21 cellular contexts compared by ENCODE assay signal in genomic region chr6:130991422-130992144, GRCh38.
A peak's percentile ranks its signal among the peaks of the same experiment; 100 is the strongest.
DNase-seq lines count a peak whose midpoint lies in the region; ATAC-seq and TF ChIP-seq lines count a peak whose summit lies in the region.
"Had no signal": no experiment of that assay in that cellular context is flagged by ENCODE, and none has a peak within 500 bp of the region (broad histone marks: within the 10 kb centered on the region; RNA-seq: fewer than 3 reads in every experiment).

No MANE protein-coding gene starts in this region.

- intact Hi-C loops in Right ventricle myocardium superior (cut with DNase I): no loop called here
- intact Hi-C loops in cardiac septum (cut with DNase I): no loop called here
- intact Hi-C loops in heart right ventricle (cut with DNase I): no loop called here

- no peaks in the 10 kb centered on the region for H3K27me3 Mint-ChIP-seq in nephron (ENCODE audit: low read depth)
- H3K27me3 Mint-ChIP-seq: CD4-positive, alpha-beta T cell had no signal

- DNase-seq in Right ventricle myocardium superior (no peak), cardiac septum (ENCODE audit: low spot score) (no peak), heart right ventricle (peak in 1 of 2 donors; percentile 24), NCI-H2081 (lab: John Stamatoyannopoulos, UW) (no peak), AG08396 (ENCODE audit: low spot score) (no peak), NCI-H1417 (lab: John Stamatoyannopoulos, UW) (no peak)
- DNase-seq: AML-193; CD4-positive, alpha-beta T cell; DMS53; GM23248; H7; KBM-7; MG63; NCI-H1105 treated with DMSO at 0.1 percent for 48 hours; NCI-H2029; NCI-H526 treated with DMSO at 0.1 percent for 48 hours; Peyer's patch; SK-N-SH had no signal

- no peak for TF ChIP-seq CTCF in heart right ventricle (IDR thresholded peaks at IDR 0.05)
- TF ChIP-seq CTCF in nephron (IDR thresholded peaks at IDR 0.05; ENCODE audit: unreplicated experiment in 3 of 3): no peak

- peaks cover 0 to 30% (median 17%) of the 10 kb centered on the region in 9 donors for H3K4me1 ChIP-seq in heart right ventricle

- 64 to 68% methylated on average over 6 of the region's 6 CpGs for WGBS in heart right ventricle, 2 donors

- no peaks in the 10 kb centered on the region for H3K9me3 ChIP-seq in heart right ventricle
- H3K9me3 ChIP-seq: Peyer's patch, SK-N-SH had no signal

- H3K36me3 Mint-ChIP-seq in nephron (ENCODE audit: low read depth): peaks cover 8% of the 10 kb centered on the region

- peak overlapping the region in 6 of 10 donors; percentile 16 to 57 (median 39) for H3K27ac ChIP-seq in heart right ventricle
- H3K27ac ChIP-seq: BLaER1 treated with 17β-estradiol and CSF1 and Interleukin-3, amounts not matched to agents 10 nM and 100 nM; GM23248; Peyer's patch had no signal

- no peaks in the 10 kb centered on the region for H3K27me3 ChIP-seq in heart right ventricle
- H3K27me3 ChIP-seq: BLaER1 treated with 17β-estradiol and CSF1 and Interleukin-3, amounts not matched to agents 10 nM and 100 nM; MG63; Peyer's patch had no signal

- peak overlapping the region; percentile 41 to 94 (median 53) for H3K27ac Mint-ChIP-seq in nephron
- H3K27ac Mint-ChIP-seq: CD4-positive, alpha-beta T cell had no signal

- H3K4me1 Mint-ChIP-seq in nephron: peaks cover 41% of the 10 kb centered on the region

- no peaks in the 10 kb centered on the region for H3K9me3 Mint-ChIP-seq in nephron
- H3K9me3 Mint-ChIP-seq: CD4-positive, alpha-beta T cell had no signal

- peak overlapping the region in 2 of 3 experiments; percentile 10 to 29 for H3K4me3 Mint-ChIP-seq in nephron
- H3K4me3 Mint-ChIP-seq: CD4-positive, alpha-beta T cell had no signal

- H3K4me3 ChIP-seq in heart right ventricle: no peak overlapping the region
- H3K4me3 ChIP-seq: BLaER1 treated with 17β-estradiol and CSF1 and Interleukin-3, amounts not matched to agents 10 nM and 100 nM; GM23248; MG63; Peyer's patch had no signal

- H3K36me3 ChIP-seq in heart right ventricle: no peaks in the 10 kb centered on the region
- H3K36me3 ChIP-seq: MG63, Peyer's patch had no signal

- ATAC-seq in Right ventricle myocardium superior (ENCODE audit: poor library complexity): peak; percentile 73
- peak in 6 of 8 donors; percentile 62 to 79 (median 67) for ATAC-seq in heart right ventricle
- no peak for ATAC-seq in HG02938 (IDR thresholded peaks at IDR 0.05; ENCODE audit: unreplicated experiment)
